8 cellular contexts compared by ENCODE assay signal in the genomic region with DNA sequence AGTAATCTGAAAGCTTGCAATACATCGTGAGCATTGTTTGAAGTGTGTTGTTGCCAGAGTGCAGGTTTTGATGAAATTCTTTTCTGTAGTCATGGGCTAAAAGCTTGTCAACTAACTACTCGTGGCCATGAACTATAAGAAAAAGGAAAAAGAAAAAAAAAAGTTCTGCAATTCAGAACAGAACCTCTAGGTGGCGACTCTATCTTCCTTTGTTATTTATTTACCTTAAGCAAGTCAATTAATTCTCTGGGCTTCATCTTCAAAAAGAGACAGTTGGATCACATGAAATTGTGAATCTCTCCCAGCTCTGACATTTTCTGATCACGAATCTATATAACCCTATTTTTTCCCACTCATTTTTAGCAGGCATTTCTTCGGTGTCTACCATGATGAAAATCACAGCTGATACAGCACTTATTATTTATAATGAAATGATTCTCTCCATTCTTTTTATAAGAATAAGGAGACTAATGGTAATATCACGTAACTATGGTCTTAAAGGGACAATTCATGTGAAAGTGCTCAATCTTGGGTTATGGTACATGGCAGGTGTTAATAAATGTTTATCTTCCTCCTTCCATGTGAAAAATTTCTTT. TPM values are rescaled to one million over a fixed set of nuclear protein-coding genes. Genes with fewer than 3 reads are reported as not detected.
DNase-seq lines count a peak whose midpoint lies in the region; ATAC-seq, FAIRE-seq and TF ChIP-seq lines count a peak whose summit lies in the region.

No MANE protein-coding gene starts in this region.

- no peaks in the 10 kb centered on the region for H3K27me3 ChIP-seq in CD8-positive, alpha-beta T cell (ENCODE audit: insufficient read depth, low read length)
- H3K27me3 ChIP-seq in HCT116 (ENCODE audit: insufficient read depth, low read length) (no peaks in the 10 kb centered on the region), bronchial epithelial cell (ENCODE audit: control insufficient read depth, insufficient read depth, low read length) (no peaks in the 10 kb centered on the region)

- no peaks in the 10 kb centered on the region for H3K4me1 ChIP-seq in CD8-positive, alpha-beta T cell (ENCODE audit: insufficient read depth, low read length)
- no peaks in the 10 kb centered on the region for H3K4me1 ChIP-seq in HCT116 (ENCODE audit: control insufficient read depth in 1 of 2, insufficient read depth in 2 of 2, low read length in 2 of 2)

- no peak overlapping the region for H3K9ac ChIP-seq in HCT116 (ENCODE audit: low read length)

- no peak for DNase-seq in CD8-positive, alpha-beta T cell
- peak; percentile 51 for DNase-seq in HCT116 (ENCODE audit: low read depth, low spot score)
- DNase-seq in NCI-H526 treated with DMSO at 0.1 percent for 48 hours (lab: John Stamatoyannopoulos, UW): peak; percentile 22
- peak; percentile 64 for DNase-seq in bronchial epithelial cell (ENCODE audit: low read depth)
- DNase-seq in naive B cell: peak; percentile 31
- DNase-seq in stimulated activated CD4-positive, alpha-beta T cell treated with anti-CD3 and anti-CD28 coated beads, Interleukin-2, amount 100 ng/mL, for 24 hours: no peak

- H3K4me3 Mint-ChIP-seq in CD8-positive, alpha-beta T cell: no peak overlapping the region
- no peak overlapping the region for H3K4me3 Mint-ChIP-seq in naive B cell

- no peaks in the 10 kb centered on the region for H4K20me1 ChIP-seq in HCT116 (ENCODE audit: insufficient read depth)

- no peak overlapping the region for H3K27ac ChIP-seq in CD8-positive, alpha-beta T cell (ENCODE audit: low read depth, low read length)
- no peak overlapping the region for H3K27ac ChIP-seq in HCT116 (ENCODE audit: low read depth, low read length)

- TF ChIP-seq CTCF in CD8-positive, alpha-beta T cell (IDR thresholded peaks at IDR 0.05): peak; percentile 83
- TF ChIP-seq CTCF in HCT116 (IDR thresholded peaks at IDR 0.05 in 2 of 3, conservative IDR thresholded peaks at IDR 0.05 in 1 of 3; ENCODE audit: borderline replicate concordance in 1 of 3, insufficient read depth in 1 of 3, low read depth in 2 of 3, low read length in 2 of 3) (peak; percentile 58 to 80 (median 65)), bronchial epithelial cell (IDR thresholded peaks at IDR 0.05; ENCODE audit: insufficient read depth, low read length, severe bottlenecking) (peak; percentile 65)

- peak overlapping the region; percentile 47 for H2AFZ ChIP-seq in HCT116 (ENCODE audit: low read depth, low read length, poor library complexity, severe bottlenecking)

- CTCF ChIA-PET in CD8-positive, alpha-beta T cell (lab: Charles Lee): interaction anchor here (0.6 to 1.6 kb wide), 6 partner anchors 20 to 948 kb away, joined by 3 to 5 read pairs (median 4); no protein-coding TSS in a partner anchor
- CTCF ChIA-PET in HCT116 (lab: Charles Lee): interaction anchor here (0.6 to 2.6 kb wide), 12 partner anchors 11 to 844 kb away, joined by 3 to 12 read pairs (median 4); a partner anchor contains a TSS

- no peak overlapping the region for H3K4me3 ChIP-seq in CD8-positive, alpha-beta T cell (ENCODE audit: low read depth, low read length)
- H3K4me3 ChIP-seq in HCT116 (replicated peaks in 1 of 2; ENCODE audit: low read depth in 1 of 2, low read length in 2 of 2) (no peak overlapping the region), bronchial epithelial cell (ENCODE audit: low read depth, low read length) (no peak overlapping the region)

- H3K9me3 Mint-ChIP-seq in CD8-positive, alpha-beta T cell: no peaks in the 10 kb centered on the region
- H3K9me3 Mint-ChIP-seq in naive B cell: no peaks in the 10 kb centered on the region

- no TSS peak for BruUV-seq in HCT116 (replicated peaks; lab: Mats Ljungman, UMichigan)

- ATAC-seq in CD8-positive, alpha-beta T cell: peak; percentile 31
- ATAC-seq in HCT116: 0 out of 2 replicates have a peak, but pooled peaks have one; percentile 46
- ATAC-seq in naive B cell (ENCODE audit: low read depth in 2 of 2): no peak
- ATAC-seq in HG03469 (IDR thresholded peaks at IDR 0.05; ENCODE audit: unreplicated experiment): no peak
- ATAC-seq in GM19397 (IDR thresholded peaks at IDR 0.05; ENCODE audit: unreplicated experiment): no peak

- POLR2A ChIA-PET in CD8-positive, alpha-beta T cell (lab: Charles Lee): no interaction called here
- POLR2A ChIA-PET in HCT116 (lab: Charles Lee): interaction anchor here (0.7 kb wide), 1 partner anchor 417 kb away, joined by 3 read pairs; no protein-coding TSS in a partner anchor

- H3K27me3 Mint-ChIP-seq in CD8-positive, alpha-beta T cell (ENCODE audit: low read depth): peaks cover 7% of the 10 kb centered on the region
- peaks cover 6 to 13% (median 12%) of the 10 kb centered on the region in 3 donors for H3K27me3 Mint-ChIP-seq in naive B cell

- no peaks in the 10 kb centered on the region for H3K9me3 ChIP-seq in CD8-positive, alpha-beta T cell (ENCODE audit: low read length)
- no peaks in the 10 kb centered on the region for H3K9me3 ChIP-seq in HCT116 (ENCODE audit: control insufficient read depth in 1 of 2, insufficient read depth in 1 of 2, low read depth in 1 of 2, low read length in 2 of 2)

- no peak overlapping the region for H3K27ac Mint-ChIP-seq in CD8-positive, alpha-beta T cell
- no peak overlapping the region for H3K27ac Mint-ChIP-seq in naive B cell

- peak; percentile 80 for TF ChIP-seq RAD21 in HCT116 (IDR thresholded peaks at IDR 0.05; ENCODE audit: low read depth)

- no peaks in the 10 kb centered on the region for H3K36me3 ChIP-seq in CD8-positive, alpha-beta T cell (ENCODE audit: insufficient read depth, low read length)
- H3K36me3 ChIP-seq in HCT116 (ENCODE audit: control insufficient read depth in 1 of 2, insufficient read depth in 2 of 2, low read length in 2 of 2) (no peaks in the 10 kb centered on the region), bronchial epithelial cell (ENCODE audit: control insufficient read depth, insufficient read depth, low read length) (no peaks in the 10 kb centered on the region)

- intact Hi-C loops in CD8-positive, alpha-beta T cell (cut with DNase I, micrococcal nuclease): loop anchor here in 1 of 2 experiments (5.0 kb wide), 1 partner anchor 558 kb away; no protein-coding TSS in a partner anchor
- intact Hi-C loops in HCT116 (cut with micrococcal nuclease): loop anchor here (2.0 to 10.0 kb wide), 2 partner anchors 220 to 418 kb away; no protein-coding TSS in a partner anchor

- H3K4me1 Mint-ChIP-seq in CD8-positive, alpha-beta T cell (ENCODE audit: low read depth): no peaks in the 10 kb centered on the region
- H3K4me1 Mint-ChIP-seq in naive B cell: no peaks in the 10 kb centered on the region

- H3K9me2 ChIP-seq in HCT116 (ENCODE audit: insufficient read depth): no peaks in the 10 kb centered on the region

- no peaks in the 10 kb centered on the region for H3K36me3 Mint-ChIP-seq in CD8-positive, alpha-beta T cell
- H3K36me3 Mint-ChIP-seq in naive B cell: no peaks in the 10 kb centered on the region

- TF ChIP-seq POLR2A in HCT116 (IDR thresholded peaks at IDR 0.05; ENCODE audit: borderline replicate concordance, extremely low read depth, insufficient read depth, insufficient read length): no peak

- RAD21 ChIA-PET in HCT116 (lab: Charles Lee; ENCODE audit: low non-redundant PET in 1 of 2, low total read pairs in 2 of 2, uncharacterized antibody in 2 of 2, unreplicated experiment in 2 of 2): interaction anchor here (0.5 to 1.4 kb wide), 2 partner anchors 417 to 418 kb away, joined by 3 to 6 read pairs; no protein-coding TSS in a partner anchor

- H3K79me2 ChIP-seq in HCT116 (ENCODE audit: insufficient read depth, low read length): no peaks in the 10 kb centered on the region

- FAIRE-seq in bronchial epithelial cell (lab: Jason Lieb, UNC): no peak

- no peak overlapping the region for H3K4me2 ChIP-seq in HCT116 (ENCODE audit: low read length)

TF ChIP-seq in HCT116, 20 proteins besides CTCF, POLR2A, EP300 and RAD21 (continues in another document):
- TF ChIP-seq FOSL1 (IDR thresholded peaks at IDR 0.05; ENCODE audit: low read depth) (no peak), JUND (IDR thresholded peaks at IDR 0.05) (no peak), CEBPB (IDR thresholded peaks at IDR 0.05; ENCODE audit: low read depth) (no peak), SIN3A (IDR thresholded peaks at IDR 0.05; ENCODE audit: low read depth) (no peak), SRF (IDR thresholded peaks at IDR 0.05; ENCODE audit: low read depth) (no peak), TCF7L2 (IDR thresholded peaks at IDR 0.05; ENCODE audit: borderline replicate concordance, extremely low read depth, insufficient read depth, insufficient read length) (no peak), CBX3 (IDR thresholded peaks at IDR 0.05; ENCODE audit: low read depth) (no peak)
- TF ChIP-seq, protein P1, sequence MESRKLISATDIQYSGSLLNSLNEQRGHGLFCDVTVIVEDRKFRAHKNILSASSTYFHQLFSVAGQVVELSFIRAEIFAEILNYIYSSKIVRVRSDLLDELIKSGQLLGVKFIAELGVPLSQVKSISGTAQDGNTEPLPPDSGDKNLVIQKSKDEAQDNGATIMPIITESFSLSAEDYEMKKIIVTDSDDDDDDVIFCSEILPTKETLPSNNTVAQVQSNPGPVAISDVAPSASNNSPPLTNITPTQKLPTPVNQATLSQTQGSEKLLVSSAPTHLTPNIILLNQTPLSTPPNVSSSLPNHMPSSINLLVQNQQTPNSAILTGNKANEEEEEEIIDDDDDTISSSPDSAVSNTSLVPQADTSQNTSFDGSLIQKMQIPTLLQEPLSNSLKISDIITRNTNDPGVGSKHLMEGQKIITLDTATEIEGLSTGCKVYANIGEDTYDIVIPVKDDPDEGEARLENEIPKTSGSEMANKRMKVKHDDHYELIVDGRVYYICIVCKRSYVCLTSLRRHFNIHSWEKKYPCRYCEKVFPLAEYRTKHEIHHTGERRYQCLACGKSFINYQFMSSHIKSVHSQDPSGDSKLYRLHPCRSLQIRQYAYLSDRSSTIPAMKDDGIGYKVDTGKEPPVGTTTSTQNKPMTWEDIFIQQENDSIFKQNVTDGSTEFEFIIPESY (IDR thresholded peaks at IDR 0.05; ENCODE audit: extremely low read depth, insufficient replicate concordance, low read length): no peak
- TF ChIP-seq, protein P2, sequence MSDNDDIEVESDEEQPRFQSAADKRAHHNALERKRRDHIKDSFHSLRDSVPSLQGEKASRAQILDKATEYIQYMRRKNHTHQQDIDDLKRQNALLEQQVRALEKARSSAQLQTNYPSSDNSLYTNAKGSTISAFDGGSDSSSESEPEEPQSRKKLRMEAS (IDR thresholded peaks at IDR 0.05): no peak
- TF ChIP-seq, protein P3, sequence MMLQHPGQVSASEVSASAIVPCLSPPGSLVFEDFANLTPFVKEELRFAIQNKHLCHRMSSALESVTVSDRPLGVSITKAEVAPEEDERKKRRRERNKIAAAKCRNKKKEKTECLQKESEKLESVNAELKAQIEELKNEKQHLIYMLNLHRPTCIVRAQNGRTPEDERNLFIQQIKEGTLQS (IDR thresholded peaks at IDR 0.05): no peak

RNA-seq across cellular contexts. Expression of a gene that starts 18.8 kb away (rescaled TPM):
- total RNA-seq in CD8-positive, alpha-beta T cell: not detected
- total RNA-seq in HCT116 (2021; ENCODE audit: unreplicated experiment) (not detected), bronchial epithelial cell (not detected in 2 replicates)
- polyA plus RNA-seq in HCT116 (2012): not detected in 2 replicates
- not detected for polyA plus RNA-seq in naive B cell (ENCODE audit: low read depth in 6 of 6)

RNA-seq across cellular contexts. Expression of a gene that starts 45.8 kb away (rescaled TPM):
- total RNA-seq in CD8-positive, alpha-beta T cell: 10 to 100 TPM; 35.0 to 37.7 TPM
- total RNA-seq in HCT116 (2021; ENCODE audit: unreplicated experiment): 21.1 TPM
- polyA plus RNA-seq in HCT116 (2012): 6.7 and 7.4 TPM in 2 replicates
- 12.3 and 21.1 TPM in 2 replicates for total RNA-seq in bronchial epithelial cell
- 10 to 100 TPM; 31.8 to 48.6 (median 39.7) TPM for polyA plus RNA-seq in naive B cell (ENCODE audit: low read depth in 6 of 6)

Comparison
In these comparisons a context has a peak if more than half of its experiments do, and no peak if none do; other contexts are left out.
1. ATAC-seq: peak in CD8-positive, alpha-beta T cell (single experiment) and HCT116 (single experiment); none in naive B cell (0 of 2), HG03469 (single experiment) and GM19397 (single experiment).
2. DNase-seq: peak in HCT116 (single experiment), NCI-H526 treated with DMSO at 0.1 percent for 48 hours (single experiment), bronchial epithelial cell (single experiment) and naive B cell (single experiment); none in CD8-positive, alpha-beta T cell (0 of 7) and stimulated activated CD4-positive, alpha-beta T cell treated with anti-CD3 and anti-CD28 coated beads, Interleukin-2, amount 100 ng/mL, for 24 hours (0 of 2).
3. Peak in every context shown above with its lines, with median percentiles within 50 percentile points of each other: CTCF ChIP-seq.